11 cellular contexts compared by ENCODE assay signal in genomic region chr15:80777137-80777536, GRCh38. TPM values are rescaled to one million over a fixed set of nuclear protein-coding genes. Genes with fewer than 3 reads are reported as not detected.
DNase-seq lines count a peak whose midpoint lies in the region; ATAC-seq and TF ChIP-seq lines count a peak whose summit lies in the region.
"Had no signal": no experiment of that assay in that cellular context is flagged by ENCODE, and none has a peak within 500 bp of the region (broad histone marks: within the 10 kb centered on the region; RNA-seq: fewer than 3 reads in every experiment).

No MANE protein-coding gene starts in this region.

- DNase-seq in GM03348 (ENCODE audit: low spot score) (peak; percentile 86), PC-9 (peak; percentile 64 to 87), fibroblast of lung (ENCODE audit: low read depth in 2 of 2) (peak; percentile 75 to 79), pulmonary artery endothelial cell (ENCODE audit: low read depth, low spot score) (peak; percentile 22), NCI-H524 treated with DMSO at 0.1 percent for 48 hours (lab: John Stamatoyannopoulos, UW) (no peak)
- DNase-seq in activated T-cell treated with anti-CD3 and anti-CD28 coated beads, Interleukin-2, amount 50 U/mL, for 72 hours, result no peak
- no peak for DNase-seq in CD8-positive, alpha-beta memory T cell
- DNase-seq: NCI-H187 treated with DMSO at 0.1 percent for 48 hours had no signal

- H3K9me2 ChIP-seq in PC-9 (ENCODE audit: insufficient read depth), result no peaks in the 10 kb centered on the region

- H3K4me2 ChIP-seq in PC-9, result peak overlapping the region; percentile 95
- H3K4me2 ChIP-seq in fibroblast of lung (ENCODE audit: extremely low read depth, insufficient read depth, low read length), result no peak overlapping the region

- intact Hi-C loops in PC-9 (cut with micrococcal nuclease; ENCODE audit: unreplicated experiment), result loop anchor here (1.0 kb wide), 1 partner anchor 98 kb away; no protein-coding TSS in a partner anchor

- no peaks in the 10 kb centered on the region for H4K20me1 ChIP-seq in PC-9 (ENCODE audit: insufficient read depth)
- peaks cover 2% of the 10 kb centered on the region for H4K20me1 ChIP-seq in fibroblast of lung (ENCODE audit: control insufficient read depth, extremely low read depth, insufficient read depth, low read length)

- H3K4me3 ChIP-seq in PC-9 (no peak overlapping the region), fibroblast of lung (replicated peaks in 1 of 4; ENCODE audit: control extremely low read depth in 1 of 4, insufficient read depth in 1 of 4, low read depth in 3 of 4, low read length in 4 of 4) (no peak overlapping the region)
- H3K4me3 ChIP-seq in CD8-positive, alpha-beta memory T cell (ENCODE audit: low read length), result no peak overlapping the region
- H3K4me3 ChIP-seq: skin epidermis had no signal

- CTCF ChIA-PET in PC-9 (lab: Charles Lee), result interaction anchor here (0.9 to 4.5 kb wide), 4 partner anchors 190 to 321 kb away, joined by 3 to 22 read pairs (median 4); no protein-coding TSS in a partner anchor
- CTCF ChIA-PET in CD8-positive, alpha-beta memory T cell (lab: Charles Lee), result interaction anchor here (0.6 to 7.0 kb wide), 15 partner anchors 8 to 331 kb away, joined by 3 to 51 read pairs (median 4); no protein-coding TSS in a partner anchor

- ATAC-seq in GM18511 (IDR thresholded peaks at IDR 0.05; ENCODE audit: unreplicated experiment), result no peak
- ATAC-seq in activated T-cell treated with anti-CD3 and anti-CD28 coated beads, Interleukin-2, amount 50 U/mL, for 72 hours (replicated peaks in 1 of 2), result no peak
- ATAC-seq: stimulated activated naive CD8-positive, alpha-beta T cell treated with anti-CD3 and anti-CD28 coated beads, Interleukin-15, amount 100 ng/mL, for 72 hours had no signal

- H3K27me3 ChIP-seq in PC-9 (ENCODE audit: insufficient read depth, low read depth) (no peaks in the 10 kb centered on the region), fibroblast of lung (ENCODE audit: control insufficient read depth, insufficient read depth, low read length) (no peaks in the 10 kb centered on the region)
- peaks cover 24% of the 10 kb centered on the region for H3K27me3 ChIP-seq in CD8-positive, alpha-beta memory T cell (ENCODE audit: insufficient read depth, low read length, poor library complexity, severe bottlenecking)

- peaks cover 15% of the 10 kb centered on the region for H3K9me3 ChIP-seq in PC-9 (ENCODE audit: insufficient read depth, low read depth)
- H3K9me3 ChIP-seq in fibroblast of lung (ENCODE audit: control insufficient read depth, insufficient read depth, low read depth, low read length), result no peaks in the 10 kb centered on the region
- H3K9me3 ChIP-seq in CD8-positive, alpha-beta memory T cell (ENCODE audit: low read length), result no peaks in the 10 kb centered on the region

- H3K4me1 Mint-ChIP-seq in activated T-cell treated with anti-CD3 and anti-CD28 coated beads, Interleukin-2, amount 50 U/mL, for 72 hours (ENCODE audit: low read depth), result peaks cover 12% of the 10 kb centered on the region
- H3K4me1 Mint-ChIP-seq in CD8-positive, alpha-beta memory T cell, result peaks cover 3 to 9% (median 9%) of the 10 kb centered on the region in 3 donors

- H3K36me3 Mint-ChIP-seq in activated T-cell treated with anti-CD3 and anti-CD28 coated beads, Interleukin-2, amount 50 U/mL, for 72 hours (ENCODE audit: insufficient read depth in 2 of 2), result no peaks in the 10 kb centered on the region
- no peaks in the 10 kb centered on the region for H3K36me3 Mint-ChIP-seq in CD8-positive, alpha-beta memory T cell

- H3K36me3 ChIP-seq in PC-9 (ENCODE audit: low read depth) (no peaks in the 10 kb centered on the region), fibroblast of lung (ENCODE audit: control insufficient read depth, insufficient read depth, low read length) (peaks cover 4% of the 10 kb centered on the region)
- H3K36me3 ChIP-seq in CD8-positive, alpha-beta memory T cell (ENCODE audit: insufficient read depth, low read length), result no peaks in the 10 kb centered on the region

- H3K79me2 ChIP-seq in PC-9 (ENCODE audit: low read depth) (0 out of 2 replicates have a peak, but pooled peaks cover 13% of the 10 kb centered on the region), fibroblast of lung (ENCODE audit: control insufficient read depth, insufficient read depth, low read length) (peaks cover 11% of the 10 kb centered on the region)

- H3K9me3 Mint-ChIP-seq in activated T-cell treated with anti-CD3 and anti-CD28 coated beads, Interleukin-2, amount 50 U/mL, for 72 hours, result no peaks in the 10 kb centered on the region
- no peaks in the 10 kb centered on the region for H3K9me3 Mint-ChIP-seq in CD8-positive, alpha-beta memory T cell
- H3K9me3 Mint-ChIP-seq: stimulated activated naive CD8-positive, alpha-beta T cell treated with anti-CD3 and anti-CD28 coated beads, Interleukin-15, amount 100 ng/mL, for 72 hours had no signal

- no peak overlapping the region for H3K27ac Mint-ChIP-seq in activated T-cell treated with anti-CD3 and anti-CD28 coated beads, Interleukin-2, amount 50 U/mL, for 72 hours
- H3K27ac Mint-ChIP-seq in CD8-positive, alpha-beta memory T cell, result no peak overlapping the region
- H3K27ac Mint-ChIP-seq: stimulated activated naive CD8-positive, alpha-beta T cell treated with anti-CD3 and anti-CD28 coated beads, Interleukin-15, amount 100 ng/mL, for 72 hours had no signal

- POLR2A ChIA-PET in PC-9 (lab: Charles Lee; ENCODE audit: unreplicated experiment), result interaction anchor here (0.5 to 0.7 kb wide), 3 partner anchors 180 to 321 kb away, joined by 3 read pairs; no protein-coding TSS in a partner anchor
- POLR2A ChIA-PET in CD8-positive, alpha-beta memory T cell (lab: Charles Lee), result no interaction called here

- peaks cover 37% of the 10 kb centered on the region for H3F3A ChIP-seq in PC-9 (ENCODE audit: insufficient read depth, low read depth)

- no peak overlapping the region for H3K9ac ChIP-seq in fibroblast of lung (ENCODE audit: insufficient read depth, low read length)

- no TSS peak for BruUV-seq in PC-9 (replicated peaks; lab: Mats Ljungman, UMichigan)

- H3K4me1 ChIP-seq in PC-9 (replicated peaks; ENCODE audit: insufficient read depth), result peaks cover 50% of the 10 kb centered on the region
- peaks cover 15% of the 10 kb centered on the region for H3K4me1 ChIP-seq in fibroblast of lung (ENCODE audit: control insufficient read depth, extremely low read depth, insufficient read depth, low read length)
- no peaks in the 10 kb centered on the region for H3K4me1 ChIP-seq in CD8-positive, alpha-beta memory T cell (ENCODE audit: insufficient read depth, low read length)

- H3K27me3 Mint-ChIP-seq in activated T-cell treated with anti-CD3 and anti-CD28 coated beads, Interleukin-2, amount 50 U/mL, for 72 hours (ENCODE audit: low read depth), result peaks cover 60% of the 10 kb centered on the region
- peaks cover 36 to 44% of the 10 kb centered on the region in 2 donors for H3K27me3 Mint-ChIP-seq in CD8-positive, alpha-beta memory T cell

- H3K27ac ChIP-seq in PC-9 (peak overlapping the region; percentile 90), fibroblast of lung (ENCODE audit: insufficient read depth, low read length) (peak overlapping the region; percentile 39)
- H3K27ac ChIP-seq in CD8-positive, alpha-beta memory T cell (ENCODE audit: low read depth, low read length), result no peak overlapping the region

- no peak for TF ChIP-seq CTCF in PC-9 (conservative IDR thresholded peaks at IDR 0.05)
- no peak for TF ChIP-seq CTCF in fibroblast of lung (conservative IDR thresholded peaks at IDR 0.05 in 1 of 2, IDR thresholded peaks at IDR 0.05 in 1 of 2; ENCODE audit: low read depth in 1 of 2, low read length in 2 of 2)

- no peak overlapping the region for H3K4me3 Mint-ChIP-seq in activated T-cell treated with anti-CD3 and anti-CD28 coated beads, Interleukin-2, amount 50 U/mL, for 72 hours
- no peak overlapping the region for H3K4me3 Mint-ChIP-seq in CD8-positive, alpha-beta memory T cell
- H3K4me3 Mint-ChIP-seq: stimulated activated naive CD8-positive, alpha-beta T cell treated with anti-CD3 and anti-CD28 coated beads, Interleukin-15, amount 100 ng/mL, for 72 hours had no signal

- H2AFZ ChIP-seq in PC-9 (no peak overlapping the region), fibroblast of lung (ENCODE audit: low read length) (no peak overlapping the region)

RNA-seq across cellular contexts. Expression of gene CEMIP, which starts 2.0 kb away (rescaled TPM):
- 0.58 and 0.61 TPM in 2 replicates for total RNA-seq in PC-9 (2021)
- 324 and 946 TPM in 2 replicates for total RNA-seq in fibroblast of lung
- 310 and 1,190 TPM in 2 replicates for polyA plus RNA-seq in fibroblast of lung
- 264 and 1,265 TPM in 2 replicates for polyA plus RNA-seq in fibroblast of lung (2012)
- 606 and 2,072 TPM in 2 replicates for polyA minus RNA-seq in fibroblast of lung (ENCODE audit: low replicate concordance)
- 0.11 and 0.13 TPM in 2 replicates for total RNA-seq in pulmonary artery endothelial cell
- total RNA-seq in activated T-cell treated with anti-CD3 and anti-CD28 coated beads, Interleukin-2, amount 50 U/mL, for 72 hours, result under 1 TPM; 0.05 to 0.09 TPM
- total RNA-seq in CD8-positive, alpha-beta memory T cell, result not detected
- not detected for polyA plus RNA-seq in CD8-positive, alpha-beta memory T cell

Comparison
In these comparisons a context has a peak if more than half of its experiments do, and no peak if none do; other contexts are left out.
1. DNase-seq: peak in GM03348 (single experiment), PC-9 (2 of 2), fibroblast of lung (2 of 2) and pulmonary artery endothelial cell (single experiment); none in activated T-cell treated with anti-CD3 and anti-CD28 coated beads, Interleukin-2, amount 50 U/mL, for 72 hours (0 of 2), NCI-H524 treated with DMSO at 0.1 percent for 48 hours (single experiment) and CD8-positive, alpha-beta memory T cell (0 of 5).
2. RNA of gene CEMIP, which starts 2.0 kb away (total RNA-seq): 324 to 946 TPM in fibroblast of lung; 0.58 to 0.61 TPM in PC-9, 0.11 to 0.13 TPM in pulmonary artery endothelial cell, 0.05 to 0.09 TPM in activated T-cell treated with anti-CD3 and anti-CD28 coated beads, Interleukin-2, amount 50 U/mL, for 72 hours and not detected in CD8-positive, alpha-beta memory T cell; every median in the first group is over 100 times any median in the second.